ENCODE assay signal across 18 cellular contexts in the genomic region with DNA sequence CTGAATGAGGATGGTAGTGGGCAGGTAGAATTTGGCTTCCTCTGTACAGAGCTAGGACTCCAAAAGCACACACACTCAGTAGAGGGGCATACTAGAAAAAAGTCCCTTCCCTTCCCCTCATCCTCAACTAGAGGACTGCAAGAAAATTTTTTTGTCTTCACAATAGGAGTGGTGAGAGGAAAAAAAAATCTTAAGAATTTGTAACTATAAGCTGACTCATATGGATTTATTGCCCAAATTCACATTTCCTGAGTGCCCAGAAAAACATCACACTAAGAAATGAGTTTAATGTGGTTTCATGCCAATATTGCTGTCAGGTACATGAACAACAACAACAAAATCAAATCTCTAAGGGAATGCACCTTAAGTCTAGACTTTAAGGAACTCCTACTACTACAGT. TPM values are rescaled to one million over a fixed set of nuclear protein-coding genes. Genes with fewer than 3 reads are reported as not detected.
A peak's percentile ranks its signal among the peaks of the same experiment; 100 is the strongest.
DNase-seq lines count a peak whose midpoint lies in the region; TF ChIP-seq lines count a peak whose summit lies in the region.
"Had no signal": no experiment of that assay in that cellular context is flagged by ENCODE, and none has a peak within 500 bp of the region (broad histone marks: within the 10 kb centered on the region; RNA-seq: fewer than 3 reads in every experiment).

No MANE protein-coding gene starts in this region.

- peak overlapping the region; percentile 1; the same call in 1 of the 2 replicates for H3K9ac ChIP-seq in OCI-LY3 (ENCODE audit: low read length)

- H2AFZ ChIP-seq in OCI-LY3 (ENCODE audit: low read depth, low read length) = no peak overlapping the region

- H3K27me3 Mint-ChIP-seq in osteocyte (ENCODE audit: unreplicated experiment) = no peaks in the 10 kb centered on the region
- H3K27me3 Mint-ChIP-seq: brain; effector memory CD8-positive, alpha-beta T cell; IgD-negative memory B cell; memory B cell had no signal

- H3K9me3 Mint-ChIP-seq in osteocyte (ENCODE audit: unreplicated experiment) = peaks cover 5% of the 10 kb centered on the region
- H3K9me3 Mint-ChIP-seq: effector memory CD8-positive, alpha-beta T cell; IgD-negative memory B cell had no signal

- TF ChIP-seq CTCF in OCI-LY3 (IDR thresholded peaks at IDR 0.05; ENCODE audit: low read depth, low read length) = no peak
- no peak for TF ChIP-seq CTCF in cardiac fibroblast (IDR thresholded peaks at IDR 0.05; ENCODE audit: low read depth, low read length)
- no peak for TF ChIP-seq CTCF in osteocyte (IDR thresholded peaks at IDR 0.05)
- no peak for TF ChIP-seq CTCF in ovary (IDR thresholded peaks at IDR 0.05)

- DNase-seq in GM03348 (ENCODE audit: low spot score) = peak; percentile 29
- DNase-seq in cardiac fibroblast (ENCODE audit: low read depth in 2 of 2) = peak; percentile 31 to 62
- no peak for DNase-seq in osteocyte (ENCODE audit: extremely low spot score, unreplicated experiment)
- no peak for DNase-seq in ovary
- no peak for DNase-seq in kidney tubule cell (ENCODE audit: low spot score)
- no peak for DNase-seq in activated CD8-positive, alpha-beta memory T cell treated with anti-CD3 and anti-CD28 coated beads, Interleukin-2, amount 50 U/mL, for 4 hours
- DNase-seq: activated CD4-positive, alpha-beta T cell treated with anti-CD3 and anti-CD28 coated beads, Interleukin-2, amount 50 U/mL, for 48 hours; activated effector memory CD4-positive, alpha-beta T cell treated with Interleukin-2 at 50 U/mL for 16 hours; effector memory CD8-positive, alpha-beta T cell; H7; NCI-H1105 treated with DMSO at 0.1 percent for 48 hours; stimulated activated CD4-positive, alpha-beta T cell treated with anti-CD3 and anti-CD28 coated beads, Interleukin-4, amount 100 ng/mL, for 4 hours; upper lobe of right lung had no signal

- peak overlapping the region; percentile 46 for H3K4me2 ChIP-seq in OCI-LY3 (ENCODE audit: low read length)

- H3K4me1 Mint-ChIP-seq in osteocyte (ENCODE audit: unreplicated experiment) = peaks cover 10% of the 10 kb centered on the region
- H3K4me1 Mint-ChIP-seq: brain had no signal

- intact Hi-C loops in ovary (cut with DNase I) = no loop called here

- H3K36me3 Mint-ChIP-seq in osteocyte (ENCODE audit: unreplicated experiment) = peaks cover 40% of the 10 kb centered on the region

- no peaks in the 10 kb centered on the region for H4K20me1 ChIP-seq in OCI-LY3 (ENCODE audit: insufficient read depth, low read length)

- no peak for TF ChIP-seq POLR2A in ovary (IDR thresholded peaks at IDR 0.05)

- H3K4me3 Mint-ChIP-seq in osteocyte (ENCODE audit: unreplicated experiment) = no peak overlapping the region
- H3K4me3 Mint-ChIP-seq: brain; effector memory CD8-positive, alpha-beta T cell; IgD-negative memory B cell; memory B cell had no signal

- H3K27me3 ChIP-seq in OCI-LY3 (ENCODE audit: low read depth, low read length) (no peaks in the 10 kb centered on the region), ovary (no peaks in the 10 kb centered on the region)
- H3K27me3 ChIP-seq: upper lobe of right lung had no signal

- peaks cover 13% of the 10 kb centered on the region for H3K36me3 ChIP-seq in OCI-LY3 (replicated peaks; ENCODE audit: low read depth, low read length)
- H3K36me3 ChIP-seq in ovary = no peaks in the 10 kb centered on the region

- H3K9me3 ChIP-seq in OCI-LY3 (ENCODE audit: insufficient read depth, low read length) (no peaks in the 10 kb centered on the region), ovary (no peaks in the 10 kb centered on the region)
- H3K9me3 ChIP-seq: upper lobe of right lung had no signal

- no peaks in the 10 kb centered on the region for H3K79me2 ChIP-seq in OCI-LY3 (ENCODE audit: low read length)

- H3K4me1 ChIP-seq in OCI-LY3 (ENCODE audit: low read length) (peaks cover 29% of the 10 kb centered on the region), ovary (ENCODE audit: insufficient read depth) (no peaks in the 10 kb centered on the region)

- peak overlapping the region; percentile 31 for H3K27ac Mint-ChIP-seq in osteocyte (ENCODE audit: unreplicated experiment)
- H3K27ac Mint-ChIP-seq: brain, memory B cell had no signal

- H3K4me3 ChIP-seq in OCI-LY3 (ENCODE audit: low read length) = peak overlapping the region; percentile 3; the same call in 1 of the 2 replicates
- H3K4me3 ChIP-seq in cardiac fibroblast (replicated peaks in 1 of 2; ENCODE audit: low read depth in 2 of 2, low read length in 2 of 2) = no peak overlapping the region
- no peak overlapping the region for H3K4me3 ChIP-seq in ovary
- H3K4me3 ChIP-seq: upper lobe of right lung had no signal

- TF ChIP-seq EP300 in ovary (IDR thresholded peaks at IDR 0.05) = no peak

- H3K27ac ChIP-seq in OCI-LY3 (ENCODE audit: low read length) (peak overlapping the region; percentile 56), ovary (no peak overlapping the region)
- H3K27ac ChIP-seq: C4-2B, upper lobe of right lung had no signal

RNA-seq across cellular contexts. Expression of gene RANBP6, which starts 43.7 kb away (rescaled TPM):
- total RNA-seq in osteocyte = 16.4 and 18.1 TPM in 2 replicates
- total RNA-seq in ovary = 10 to 100 TPM in 6 of 7 donors, 1 to 10 TPM in 1; 9.8 to 18.1 (median 15.6) TPM
- polyA plus RNA-seq in ovary = 10 to 100 TPM in 1 of 2 donors, 1 to 10 TPM in 1; 6.4 to 11.3 TPM

Comparison
In these comparisons a context has a peak if more than half of its experiments do, and no peak if none do; other contexts are left out.
1. DNase-seq: peak in GM03348 (single experiment) and cardiac fibroblast (2 of 2); none in osteocyte (single experiment), ovary (0 of 5), kidney tubule cell (single experiment) and activated CD8-positive, alpha-beta memory T cell treated with anti-CD3 and anti-CD28 coated beads, Interleukin-2, amount 50 U/mL, for 4 hours (single experiment).